In genomic region chr13:73248154-73248553, GRCh38 we compare ENCODE assay signal across 29 cellular contexts.
"Had no signal": no experiment of that assay in that cellular context is flagged by ENCODE, and none has a peak within 500 bp of the region (broad histone marks: within the 10 kb centered on the region; RNA-seq: fewer than 3 reads in every experiment).

No MANE protein-coding gene starts in this region.

- H3K4me3 ChIP-seq: ascending aorta, breast epithelium, cardiac muscle cell, colonic mucosa had no signal

- H3K9me3 ChIP-seq: ascending aorta, breast epithelium, colonic mucosa had no signal

- H3K4me3 Mint-ChIP-seq: activated CD4-positive, alpha-beta memory T cell treated with anti-CD3 and anti-CD28 coated beads, Interleukin-2, amount 10 ng/mL, durations not matched to agents 7 days and 5 days; activated CD4-positive, alpha-beta T cell treated with anti-CD3 and anti-CD28 coated beads, Interleukin-2, amount 10 ng/mL, durations not matched to agents 7 days and 5 days; activated naive CD4-positive, alpha-beta T cell treated with anti-CD3 and anti-CD28 coated beads, Interleukin-2, amount 10 ng/mL, durations not matched to agents 7 days and 5 days; activated naive CD8-positive, alpha-beta T cell treated with anti-CD3 and anti-CD28 coated beads, Interleukin-2, amount 10 ng/mL, durations not matched to agents 7 days and 5 days; activated T-cell treated with anti-CD3 and anti-CD28 coated beads, Interleukin-2, amount 50 U/mL, for 24 hours; activated T-cell treated with anti-CD3 and anti-CD28 coated beads, Interleukin-2, amount 50 U/mL, for 72 hours; brain; endodermal cell; T-helper 17 cell; T-helper 2 cell treated with Interferon-gamma antibody and Interleukin-4, amounts not matched to agents 5 μg/mL and 100 μg/mL, for 36 hours had no signal

- DNase-seq: activated CD4-positive, alpha-beta memory T cell treated with anti-CD3 and anti-CD28 coated beads, Interleukin-2, amount 10 ng/mL, durations not matched to agents 7 days and 5 days; activated CD4-positive, alpha-beta T cell treated with anti-CD3 and anti-CD28 coated beads for 1 hour; activated CD4-positive, alpha-beta T cell treated with anti-CD3 and anti-CD28 coated beads for 4 hours; activated CD4-positive, alpha-beta T cell treated with anti-CD3 and anti-CD28 coated beads, Interleukin-2, amount 10 ng/mL, durations not matched to agents 7 days and 5 days; activated CD4-positive, alpha-beta T cell treated with anti-CD3 and anti-CD28 coated beads, Interleukin-2, amount 50 U/mL, for 4 hours; activated CD8-positive, alpha-beta memory T cell treated with anti-CD3 and anti-CD28 coated beads, Interleukin-2, amount 50 U/mL, for 48 hours; activated gamma-delta T cell; activated naive CD4-positive, alpha-beta T cell; activated naive CD4-positive, alpha-beta T cell treated with anti-CD3 and anti-CD28 coated beads, Interleukin-2, amount 10 ng/mL, durations not matched to agents 7 days and 5 days; activated naive CD8-positive, alpha-beta T cell treated with anti-CD3 and anti-CD28 coated beads, Interleukin-2, amount 10 ng/mL, durations not matched to agents 7 days and 5 days; activated T-cell treated with anti-CD3 and anti-CD28 coated beads for 4 hours; activated T-cell treated with anti-CD3 and anti-CD28 coated beads, Interleukin-2, amount 50 U/mL, for 24 hours; activated T-cell treated with anti-CD3 and anti-CD28 coated beads, Interleukin-2, amount 50 U/mL, for 72 hours; central memory CD4-positive, alpha-beta T cell; cerebellar nuclear complex; effector memory CD4-positive, alpha-beta T cell; foreskin fibroblast; head of caudate nucleus; T-helper 17 cell; T1000 had no signal

- H3K36me3 Mint-ChIP-seq: activated naive CD4-positive, alpha-beta T cell treated with anti-CD3 and anti-CD28 coated beads, Interleukin-2, amount 10 ng/mL, durations not matched to agents 7 days and 5 days; activated naive CD4-positive, alpha-beta T cell treated with anti-CD3 and anti-CD28 coated beads, Interleukin-2, amount 50 U/mL, for 72 hours; activated naive CD8-positive, alpha-beta T cell treated with anti-CD3 and anti-CD28 coated beads, Interleukin-2, amount 10 ng/mL, durations not matched to agents 7 days and 5 days; brain had no signal

- ATAC-seq: activated naive CD4-positive, alpha-beta T cell treated with anti-CD3 and anti-CD28 coated beads, Interleukin-2, amount 50 U/mL, for 72 hours; activated T-cell treated with anti-CD3 and anti-CD28 coated beads, Interleukin-2, amount 50 U/mL, for 72 hours; T-helper 17 cell had no signal

- H3K4me1 ChIP-seq: colonic mucosa had no signal

- H3K27ac ChIP-seq: ascending aorta, cardiac muscle cell had no signal

- H3K36me3 ChIP-seq: ascending aorta, breast epithelium, cardiac muscle cell, colonic mucosa had no signal

- H3K9me3 Mint-ChIP-seq: activated CD4-positive, alpha-beta memory T cell treated with anti-CD3 and anti-CD28 coated beads, Interleukin-2, amount 10 ng/mL, durations not matched to agents 7 days and 5 days; activated CD4-positive, alpha-beta T cell treated with anti-CD3 and anti-CD28 coated beads, Interleukin-2, amount 10 ng/mL, durations not matched to agents 7 days and 5 days; activated naive CD4-positive, alpha-beta T cell treated with anti-CD3 and anti-CD28 coated beads, Interleukin-2, amount 10 ng/mL, durations not matched to agents 7 days and 5 days; activated naive CD4-positive, alpha-beta T cell treated with anti-CD3 and anti-CD28 coated beads, Interleukin-2, amount 50 U/mL, for 72 hours; activated naive CD8-positive, alpha-beta T cell treated with anti-CD3 and anti-CD28 coated beads, Interleukin-2, amount 10 ng/mL, durations not matched to agents 7 days and 5 days; activated T-cell treated with anti-CD3 and anti-CD28 coated beads, Interleukin-2, amount 50 U/mL, for 24 hours; activated T-cell treated with anti-CD3 and anti-CD28 coated beads, Interleukin-2, amount 50 U/mL, for 72 hours; T-helper 2 cell treated with Interferon-gamma antibody and Interleukin-4, amounts not matched to agents 5 μg/mL and 100 μg/mL, for 36 hours had no signal

- H3K27me3 ChIP-seq: ascending aorta, breast epithelium, cardiac muscle cell, colonic mucosa had no signal

- H3K27me3 Mint-ChIP-seq: activated CD4-positive, alpha-beta memory T cell treated with anti-CD3 and anti-CD28 coated beads, Interleukin-2, amount 10 ng/mL, durations not matched to agents 7 days and 5 days; activated CD4-positive, alpha-beta T cell treated with anti-CD3 and anti-CD28 coated beads, Interleukin-2, amount 10 ng/mL, durations not matched to agents 7 days and 5 days; activated T-cell treated with anti-CD3 and anti-CD28 coated beads, Interleukin-2, amount 50 U/mL, for 24 hours; T-helper 17 cell had no signal

- H3K27ac Mint-ChIP-seq: activated CD4-positive, alpha-beta memory T cell treated with anti-CD3 and anti-CD28 coated beads, Interleukin-2, amount 10 ng/mL, durations not matched to agents 7 days and 5 days; activated CD4-positive, alpha-beta T cell treated with anti-CD3 and anti-CD28 coated beads, Interleukin-2, amount 10 ng/mL, durations not matched to agents 7 days and 5 days; activated naive CD4-positive, alpha-beta T cell treated with anti-CD3 and anti-CD28 coated beads, Interleukin-2, amount 10 ng/mL, durations not matched to agents 7 days and 5 days; activated naive CD4-positive, alpha-beta T cell treated with anti-CD3 and anti-CD28 coated beads, Interleukin-2, amount 50 U/mL, for 72 hours; activated naive CD8-positive, alpha-beta T cell treated with anti-CD3 and anti-CD28 coated beads, Interleukin-2, amount 10 ng/mL, durations not matched to agents 7 days and 5 days; activated T-cell treated with anti-CD3 and anti-CD28 coated beads, Interleukin-2, amount 50 U/mL, for 24 hours; activated T-cell treated with anti-CD3 and anti-CD28 coated beads, Interleukin-2, amount 50 U/mL, for 72 hours; brain; T-helper 17 cell; T-helper 2 cell treated with Interferon-gamma antibody and Interleukin-4, amounts not matched to agents 5 μg/mL and 100 μg/mL, for 36 hours had no signal

- H3K4me1 Mint-ChIP-seq: activated CD4-positive, alpha-beta memory T cell treated with anti-CD3 and anti-CD28 coated beads, Interleukin-2, amount 10 ng/mL, durations not matched to agents 7 days and 5 days; activated CD4-positive, alpha-beta T cell treated with anti-CD3 and anti-CD28 coated beads, Interleukin-2, amount 10 ng/mL, durations not matched to agents 7 days and 5 days; activated naive CD4-positive, alpha-beta T cell treated with anti-CD3 and anti-CD28 coated beads, Interleukin-2, amount 10 ng/mL, durations not matched to agents 7 days and 5 days; activated naive CD8-positive, alpha-beta T cell treated with anti-CD3 and anti-CD28 coated beads, Interleukin-2, amount 10 ng/mL, durations not matched to agents 7 days and 5 days had no signal

- FAIRE-seq: frontal cortex had no signal
